In genomic region chr20:34431168-34431567, GRCh38 we compare ENCODE assay signal across 27 cellular contexts.
DNase-seq lines count a peak whose midpoint lies in the region; ATAC-seq and TF ChIP-seq lines count a peak whose summit lies in the region.
"Had no signal": no experiment of that assay in that cellular context is flagged by ENCODE, and none has a peak within 500 bp of the region (broad histone marks: within the 10 kb centered on the region; RNA-seq: fewer than 3 reads in every experiment).

No MANE protein-coding gene starts in this region.

- POLR2A ChIA-PET in CD4-positive, alpha-beta T cell (lab: Charles Lee), result no interaction called here
- POLR2A ChIA-PET in HEK293T (lab: Yijun Ruan, JAX), result no interaction called here
- POLR2A ChIA-PET in WTC11 (lab: Charles Lee), result no interaction called here
- POLR2A ChIA-PET in GM10248 (lab: Yijun Ruan, JAX), result no interaction called here

- TF ChIP-seq CTCF in CD4-positive, alpha-beta T cell (IDR thresholded peaks at IDR 0.05), result no peak
- TF ChIP-seq CTCF in WTC11 (IDR thresholded peaks at IDR 0.05) (no peak), natural killer cell (IDR thresholded peaks at IDR 0.05) (no peak), GM10248 (IDR thresholded peaks at IDR 0.05; ENCODE audit: control extremely low read depth, extremely low read depth, low read depth, missing control alignments) (no peak)

- no peak for ATAC-seq in CD4-positive, alpha-beta T cell (ENCODE audit: poor library complexity)
- ATAC-seq in WTC11, result no peak
- no peak for ATAC-seq in natural killer cell
- no peak for ATAC-seq in GM21367 (IDR thresholded peaks at IDR 0.05; ENCODE audit: unreplicated experiment)
- ATAC-seq in HG03045 (IDR thresholded peaks at IDR 0.05; ENCODE audit: unreplicated experiment), result no peak
- ATAC-seq: activated CD4-positive, CD25-positive, alpha-beta regulatory T cell treated with anti-CD3 and anti-CD28 coated beads, Interleukin-2, amount 50 U/mL, for 24 hours; activated T-cell treated with anti-CD3 and anti-CD28 coated beads, Interleukin-2, amount 50 U/mL, for 72 hours; GM23338; left cardiac atrium; Right ventricle myocardium inferior had no signal

- H3K36me3 Mint-ChIP-seq in CD4-positive, alpha-beta T cell (ENCODE audit: low read depth), result peaks cover 58% of the 10 kb centered on the region
- peaks cover under 1% of the 10 kb centered on the region; the same call in 1 of the 2 replicates for H3K36me3 Mint-ChIP-seq in WTC11
- H3K36me3 Mint-ChIP-seq in natural killer cell, result no peaks in the 10 kb centered on the region

- no peaks in the 10 kb centered on the region for H3K9me3 ChIP-seq in CD4-positive, alpha-beta T cell (ENCODE audit: control insufficient read depth, low read length)
- H3K9me3 ChIP-seq: SK-N-SH, suprapubic skin had no signal

- no peak overlapping the region for H3K4me3 Mint-ChIP-seq in CD4-positive, alpha-beta T cell
- H3K4me3 Mint-ChIP-seq in WTC11 (no peak overlapping the region), natural killer cell (no peak overlapping the region)
- H3K4me3 Mint-ChIP-seq: activated CD4-positive, alpha-beta memory T cell treated with anti-CD3 and anti-CD28 coated beads for 36 hours; activated T-cell treated with anti-CD3 and anti-CD28 coated beads, Interleukin-2, amount 50 U/mL, for 72 hours; GM23338; nephron had no signal

- H3K27ac ChIP-seq in CD4-positive, alpha-beta T cell (ENCODE audit: low read depth, low read length), result no peak overlapping the region
- H3K27ac ChIP-seq: KMS-11, suprapubic skin had no signal

- H3K27me3 Mint-ChIP-seq in CD4-positive, alpha-beta T cell, result no peaks in the 10 kb centered on the region
- H3K27me3 Mint-ChIP-seq in WTC11 (ENCODE audit: low read depth) (no peaks in the 10 kb centered on the region), natural killer cell (ENCODE audit: low read depth in 2 of 2) (no peaks in the 10 kb centered on the region)
- H3K27me3 Mint-ChIP-seq: activated CD4-positive, alpha-beta memory T cell treated with anti-CD3 and anti-CD28 coated beads for 36 hours had no signal

- no peaks in the 10 kb centered on the region for H3K27me3 ChIP-seq in CD4-positive, alpha-beta T cell (ENCODE audit: control insufficient read depth, insufficient read depth, low read length)
- H3K27me3 ChIP-seq: suprapubic skin had no signal

- DNase-seq in CD4-positive, alpha-beta T cell, result no peak
- DNase-seq in HEK293T (ENCODE audit: extremely low spot score) (no peak), WTC11 (ENCODE audit: low spot score) (no peak), natural killer cell (no peak), GM10248 (ENCODE audit: extremely low spot score) (no peak)
- DNase-seq: activated CD4-positive, alpha-beta memory T cell treated with anti-CD3 and anti-CD28 coated beads for 36 hours; activated naive CD4-positive, alpha-beta T cell; activated T-cell treated with anti-CD3 and anti-CD28 coated beads, Interleukin-2, amount 50 U/mL, for 72 hours; amygdala; DMS79; hippocampal formation; left cardiac atrium; MM.1S; NCI-H1436 treated with DMSO at 0.1 percent for 48 hours; NCI-H2081 treated with DMSO at 0.1 percent for 48 hours; NCI-H226; NCI-H69; SK-N-SH; stimulated activated naive CD4-positive, alpha-beta T cell treated with Interleukin-2 at 50 U/mL for 16 hours had no signal

- no peaks in the 10 kb centered on the region for H3K9me3 Mint-ChIP-seq in CD4-positive, alpha-beta T cell
- H3K9me3 Mint-ChIP-seq in WTC11 (no peaks in the 10 kb centered on the region), natural killer cell (no peaks in the 10 kb centered on the region)
- H3K9me3 Mint-ChIP-seq: activated CD4-positive, alpha-beta memory T cell treated with anti-CD3 and anti-CD28 coated beads for 36 hours; activated T-cell treated with anti-CD3 and anti-CD28 coated beads, Interleukin-2, amount 50 U/mL, for 72 hours; GM23338; nephron had no signal

- peak overlapping the region; percentile 13 for H3K27ac Mint-ChIP-seq in CD4-positive, alpha-beta T cell
- H3K27ac Mint-ChIP-seq in WTC11 (peak overlapping the region; percentile 52), natural killer cell (peak overlapping the region; percentile 1 to 60)
- H3K27ac Mint-ChIP-seq: activated CD4-positive, alpha-beta memory T cell treated with anti-CD3 and anti-CD28 coated beads for 36 hours; activated T-cell treated with anti-CD3 and anti-CD28 coated beads, Interleukin-2, amount 50 U/mL, for 72 hours; nephron had no signal

- intact Hi-C loops in CD4-positive, alpha-beta T cell (cut with DNase I, micrococcal nuclease), result no loop called here
- intact Hi-C loops in natural killer cell (cut with micrococcal nuclease), result no loop called here

- H3K4me1 Mint-ChIP-seq in CD4-positive, alpha-beta T cell (ENCODE audit: low read depth), result peaks cover 10% of the 10 kb centered on the region
- H3K4me1 Mint-ChIP-seq in WTC11 (no peaks in the 10 kb centered on the region), natural killer cell (peaks cover 20 to 35% of the 10 kb centered on the region in 2 donors)
- H3K4me1 Mint-ChIP-seq: GM23338, nephron had no signal

- CTCF ChIA-PET in CD4-positive, alpha-beta T cell (lab: Charles Lee), result no interaction called here
- CTCF ChIA-PET in HEK293T (lab: Yijun Ruan, JAX), result no interaction called here
- CTCF ChIA-PET in WTC11 (lab: Charles Lee), result interaction anchor here (1.9 kb wide), 1 partner anchor 119 kb away, joined by 17 read pairs; no protein-coding TSS in a partner anchor
- CTCF ChIA-PET in GM10248 (lab: Yijun Ruan, JAX), result interaction anchor here (1.2 kb wide), 1 partner anchor 16 kb away, joined by 4 read pairs; no protein-coding TSS in a partner anchor

TF ChIP-seq in HEK293T, 16 proteins besides CTCF, POLR2A, EP300 and RAD21:
- TF ChIP-seq PKNOX1 (IDR thresholded peaks at IDR 0.05) (peak; percentile 21; the same call in 1 of the 2 replicates), SUZ12 (IDR thresholded peaks at IDR 0.05) (no peak), FOXA1 (IDR thresholded peaks at IDR 0.05) (no peak), CTBP1 (IDR thresholded peaks at IDR 0.05; ENCODE audit: borderline replicate concordance) (no peak)

TF ChIP-seq in WTC11, 78 proteins besides CTCF, POLR2A, EP300 and RAD21 (continues in another document):
- no peak for TF ChIP-seq ZNF219 (CRISPR knock-in tag; IDR thresholded peaks at IDR 0.05; ENCODE audit: borderline replicate concordance)
- no peak for TF ChIP-seq HMGXB4 (CRISPR knock-in tag; IDR thresholded peaks at IDR 0.05)
- no peak for TF ChIP-seq ZNF317 (CRISPR knock-in tag; IDR thresholded peaks at IDR 0.05; ENCODE audit: borderline replicate concordance, low read depth)
- no peak for TF ChIP-seq CREB1 (CRISPR knock-in tag; IDR thresholded peaks at IDR 0.05)
- no peak for TF ChIP-seq SP1 (CRISPR knock-in tag; conservative IDR thresholded peaks at IDR 0.05)
- TF ChIP-seq ZNF671 (CRISPR knock-in tag; IDR thresholded peaks at IDR 0.05), result no peak
- no peak for TF ChIP-seq RORB (CRISPR knock-in tag; IDR thresholded peaks at IDR 0.05)
- no peak for TF ChIP-seq GTF2I (CRISPR knock-in tag; conservative IDR thresholded peaks at IDR 0.05)
- no peak for TF ChIP-seq ZBTB43 (CRISPR knock-in tag; IDR thresholded peaks at IDR 0.05)
- TF ChIP-seq FOXJ3 (CRISPR knock-in tag; IDR thresholded peaks at IDR 0.05; ENCODE audit: borderline replicate concordance), result no peak

Comparison
In these comparisons a context has a peak if more than half of its experiments do, and no peak if none do; other contexts are left out.
1. CTCF ChIA-PET loops: an anchor here in WTC11 (1.9 kb wide) and GM10248 (1.2 kb wide); none called in CD4-positive, alpha-beta T cell and HEK293T.